ENCODE assay signal across 10 cellular contexts in the genomic region with DNA sequence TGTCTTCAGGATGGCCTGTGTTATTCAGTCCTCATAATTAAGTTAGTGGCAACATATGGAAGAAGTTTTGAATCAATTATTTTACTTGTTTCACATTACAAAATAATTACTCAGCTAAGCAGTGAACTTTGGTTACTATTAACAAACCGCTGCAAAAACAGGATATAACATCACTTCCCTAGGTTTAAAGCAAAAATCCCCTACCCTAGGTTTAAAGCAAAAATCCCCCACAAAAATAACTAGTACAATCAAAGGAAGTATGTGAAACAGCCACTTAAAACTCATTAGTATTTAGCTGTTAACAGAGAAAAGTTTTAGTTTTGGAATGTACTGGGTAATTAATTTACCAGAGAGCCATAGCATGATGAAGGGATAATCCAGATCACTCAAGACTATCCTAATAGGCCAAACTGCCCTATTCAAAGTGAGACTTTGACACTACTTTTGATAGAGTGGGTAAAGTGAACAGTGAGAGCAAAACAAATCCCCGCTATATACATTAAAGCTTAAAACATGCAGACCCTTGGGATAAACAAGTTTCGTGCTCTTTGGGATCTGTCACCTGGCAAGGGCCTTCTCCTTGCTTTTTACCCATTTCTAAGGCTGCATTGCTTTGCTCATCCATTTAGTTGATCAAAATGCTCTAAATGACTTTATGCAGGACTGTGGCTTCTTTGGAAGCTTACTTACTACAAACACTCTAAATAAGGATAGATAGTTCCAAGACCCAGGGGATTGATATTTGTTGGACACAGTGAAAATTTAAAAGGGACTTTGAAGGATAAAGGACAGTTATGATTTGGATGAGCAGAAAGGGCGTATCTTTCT. TPM values are rescaled to one million over a fixed set of nuclear protein-coding genes. Genes with fewer than 3 reads are reported as not detected.
DNase-seq lines count a peak whose midpoint lies in the region; ATAC-seq, FAIRE-seq and TF ChIP-seq lines count a peak whose summit lies in the region.
"Had no signal": no experiment of that assay in that cellular context is flagged by ENCODE, and none has a peak within 500 bp of the region (broad histone marks: within the 10 kb centered on the region; RNA-seq: fewer than 3 reads in every experiment).

No MANE protein-coding gene starts in this region.

- H3K4me1 Mint-ChIP-seq in CD8-positive, alpha-beta memory T cell = peaks cover 46 to 78% (median 72%) of the 10 kb centered on the region in 3 donors

- peak overlapping the region; percentile 90 to 99 (median 96) for H3K27ac Mint-ChIP-seq in CD8-positive, alpha-beta memory T cell

- no peak overlapping the region for H3K4me2 ChIP-seq in endothelial cell of umbilical vein (ENCODE audit: insufficient read depth, low read length)

- ATAC-seq in GM19452 (IDR thresholded peaks at IDR 0.05; ENCODE audit: unreplicated experiment) = peak; percentile 84
- peak; percentile 58 for ATAC-seq in HG03469 (IDR thresholded peaks at IDR 0.05; ENCODE audit: unreplicated experiment)

- H3K9me3 Mint-ChIP-seq in CD8-positive, alpha-beta memory T cell = no peaks in the 10 kb centered on the region

- H3K9ac ChIP-seq in endothelial cell of umbilical vein (replicated peaks; ENCODE audit: extremely low read depth, insufficient read depth, low read length) = no peak overlapping the region

- no peaks in the 10 kb centered on the region for H3K27me3 Mint-ChIP-seq in CD8-positive, alpha-beta memory T cell

- no peaks in the 10 kb centered on the region for H3K79me2 ChIP-seq in endothelial cell of umbilical vein (ENCODE audit: control insufficient read depth, insufficient read depth, low read length)

- peaks cover 0 to 1% (median under 1%) of the 10 kb centered on the region in 3 donors for H3K36me3 Mint-ChIP-seq in CD8-positive, alpha-beta memory T cell

- DNase-seq in CD8-positive, alpha-beta memory T cell = peak in 2 of 5 donors; percentile 70 to 75
- DNase-seq in endothelial cell of umbilical vein (ENCODE audit: low read depth, low spot score) (peak; percentile 37), mucosa of gallbladder (ENCODE audit: low spot score) (no peak), LoVo (ENCODE audit: low spot score) (no peak)
- no peak for DNase-seq in NK-92 treated with Interleukin-12 subunit alpha and Interleukin-12 subunit beta, amount 100 ng/mL, for 24 hours (lab: John Stamatoyannopoulos, UW)
- no peak for DNase-seq in stimulated activated CD4-positive, alpha-beta T cell treated with anti-CD3 and anti-CD28 coated beads, Interleukin-4, amount 100 ng/mL, for 4 hours
- DNase-seq: Right ventricle myocardium superior had no signal

- H3K9me3 ChIP-seq in CD8-positive, alpha-beta memory T cell (ENCODE audit: low read length) = no peaks in the 10 kb centered on the region
- H3K9me3 ChIP-seq in endothelial cell of umbilical vein (replicated peaks; ENCODE audit: control insufficient read depth, insufficient read depth, low read length) = no peaks in the 10 kb centered on the region

- H3K4me1 ChIP-seq in CD8-positive, alpha-beta memory T cell (ENCODE audit: insufficient read depth, low read length) = peaks cover 52% of the 10 kb centered on the region
- peaks cover 7% of the 10 kb centered on the region for H3K4me1 ChIP-seq in endothelial cell of umbilical vein (ENCODE audit: control insufficient read depth, extremely low read depth, insufficient read depth, low read length)

- H3K36me3 ChIP-seq in CD8-positive, alpha-beta memory T cell (ENCODE audit: insufficient read depth, low read length) = no peaks in the 10 kb centered on the region
- no peaks in the 10 kb centered on the region for H3K36me3 ChIP-seq in endothelial cell of umbilical vein (ENCODE audit: control insufficient read depth in 2 of 2, extremely low read depth in 1 of 2, insufficient read depth in 2 of 2, low read length in 2 of 2)

- no peaks in the 10 kb centered on the region for H3K27me3 ChIP-seq in CD8-positive, alpha-beta memory T cell (ENCODE audit: insufficient read depth, low read length, poor library complexity, severe bottlenecking)
- H3K27me3 ChIP-seq in endothelial cell of umbilical vein (ENCODE audit: control insufficient read depth in 2 of 2, insufficient read depth in 2 of 2, low read length in 2 of 2) = no peaks in the 10 kb centered on the region

- CTCF ChIA-PET in CD8-positive, alpha-beta memory T cell (lab: Charles Lee) = interaction anchor here (0.8 to 1.8 kb wide), 7 partner anchors 12 to 162 kb away, joined by 3 to 6 read pairs (median 3); partner anchors contain the start of gene GPR174
- CTCF ChIA-PET in endothelial cell of umbilical vein (lab: Charles Lee) = interaction anchor here (1.6 to 2.0 kb wide), 2 partner anchors 13 to 26 kb away, joined by 3 to 5 read pairs; no protein-coding TSS in a partner anchor

- H2AFZ ChIP-seq in endothelial cell of umbilical vein (ENCODE audit: low read depth, low read length) = no peak overlapping the region

- BruUV-seq in endothelial cell of umbilical vein (replicated peaks; lab: Mats Ljungman, UMichigan) = TSS peak; percentile 96

- peak overlapping the region; percentile 46 for H3K4me3 ChIP-seq in CD8-positive, alpha-beta memory T cell (ENCODE audit: low read length)
- no peak overlapping the region for H3K4me3 ChIP-seq in endothelial cell of umbilical vein (replicated peaks in 1 of 3; ENCODE audit: insufficient read depth in 1 of 3, low read depth in 1 of 3, low read length in 3 of 3)

- no peaks in the 10 kb centered on the region for H4K20me1 ChIP-seq in endothelial cell of umbilical vein (replicated peaks; ENCODE audit: control insufficient read depth, extremely low read depth, insufficient read depth, low read length)

- TF ChIP-seq CTCF in endothelial cell of umbilical vein (IDR thresholded peaks at IDR 0.05; ENCODE audit: extremely low read depth in 1 of 2, insufficient read depth in 1 of 2, low read depth in 1 of 2, low read length in 2 of 2) = no peak

- no peak for FAIRE-seq in endothelial cell of umbilical vein (lab: Jason Lieb, UNC)

- dilution Hi-C loops in endothelial cell of umbilical vein (cut with MboI; ENCODE audit: extremely low pct_ligation_motif_present, low sequenced_read_pairs) = no loop called here

- intact Hi-C loops in endothelial cell of umbilical vein (cut with micrococcal nuclease) = no loop called here

- H3K9me1 ChIP-seq in endothelial cell of umbilical vein (replicated peaks; ENCODE audit: control insufficient read depth, extremely low read depth, insufficient read depth, low read length) = no peaks in the 10 kb centered on the region

- H3K27ac ChIP-seq in CD8-positive, alpha-beta memory T cell (ENCODE audit: low read depth, low read length) = peak overlapping the region; percentile 74
- H3K27ac ChIP-seq in endothelial cell of umbilical vein (ENCODE audit: insufficient read depth, low read depth, low read length) = peak overlapping the region; percentile 73

- H3K4me3 Mint-ChIP-seq in CD8-positive, alpha-beta memory T cell = peak overlapping the region; percentile 41 to 73 (median 60)

- POLR2A ChIA-PET in CD8-positive, alpha-beta memory T cell (lab: Charles Lee) = interaction anchor here (0.6 to 2.8 kb wide), 5 partner anchors 9 to 53 kb away, joined by 3 to 11 read pairs (median 7); partner anchors contain the start of gene GPR174
- POLR2A ChIA-PET in endothelial cell of umbilical vein (lab: Charles Lee) = no interaction called here

- no peak for TF ChIP-seq POLR2A in endothelial cell of umbilical vein (IDR thresholded peaks at IDR 0.05; ENCODE audit: low read depth, low read length)

TF ChIP-seq in endothelial cell of umbilical vein, 7 proteins besides CTCF, POLR2A, EP300 and RAD21:
- no peak for TF ChIP-seq GATA2 (IDR thresholded peaks at IDR 0.05; ENCODE audit: insufficient read depth, insufficient read length, low read depth, low read length)
- TF ChIP-seq FOS (IDR thresholded peaks at IDR 0.05; ENCODE audit: borderline replicate concordance, insufficient read depth, low read length) = no peak
- no peak for TF ChIP-seq JUN (IDR thresholded peaks at IDR 0.05; ENCODE audit: borderline replicate concordance, insufficient read depth, insufficient read length, low read depth)
- TF ChIP-seq MYC (IDR thresholded peaks at IDR 0.05; ENCODE audit: low read depth, low read length) = no peak
- TF ChIP-seq POLR2AphosphoS5 (IDR thresholded peaks at IDR 0.05; ENCODE audit: insufficient read depth, low read depth, low read length) = no peak
- TF ChIP-seq, protein P1, sequence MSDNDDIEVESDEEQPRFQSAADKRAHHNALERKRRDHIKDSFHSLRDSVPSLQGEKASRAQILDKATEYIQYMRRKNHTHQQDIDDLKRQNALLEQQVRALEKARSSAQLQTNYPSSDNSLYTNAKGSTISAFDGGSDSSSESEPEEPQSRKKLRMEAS (IDR thresholded peaks at IDR 0.05; ENCODE audit: insufficient read depth, insufficient read length) = no peak
- TF ChIP-seq EZH2 (IDR thresholded peaks at IDR 0.05; ENCODE audit: borderline replicate concordance, low read depth, low read length, severe bottlenecking) = no peak

RNA-seq across cellular contexts. Expression of gene GPR174, which starts 36.4 kb away (rescaled TPM):
- total RNA-seq in CD8-positive, alpha-beta memory T cell = 10 to 100 TPM; 29.8 to 30.5 TPM
- polyA plus RNA-seq in CD8-positive, alpha-beta memory T cell = 11.6 TPM
- not detected in 2 replicates for total RNA-seq in endothelial cell of umbilical vein
- polyA plus RNA-seq in endothelial cell of umbilical vein = not detected in 2 replicates
- polyA plus RNA-seq in endothelial cell of umbilical vein (2011; cell fraction: cytosol; rRNA removed) = not detected in 2 replicates
- polyA plus RNA-seq in endothelial cell of umbilical vein (2011; cell fraction: nucleus; rRNA removed) = not detected in 2 replicates
- polyA plus RNA-seq in endothelial cell of umbilical vein (2012) = not detected in 2 replicates
- not detected in 2 replicates for polyA minus RNA-seq in endothelial cell of umbilical vein
- not detected for polyA minus RNA-seq in endothelial cell of umbilical vein (2011; cell fraction: cytosol; rRNA and poly(A)+ RNA removed)
- not detected in 2 replicates for polyA minus RNA-seq in endothelial cell of umbilical vein (2011; cell fraction: nucleus; rRNA and poly(A)+ RNA removed)
- total RNA-seq in mucosa of gallbladder = 2.0 TPM
- total RNA-seq: myocyte had no signal

Comparison
In these comparisons a context has a peak if more than half of its experiments do, and no peak if none do; other contexts are left out.
1. RNA of gene GPR174, which starts 36.4 kb away (total RNA-seq): 29.8 to 30.5 TPM in CD8-positive, alpha-beta memory T cell; 2.0 TPM in mucosa of gallbladder (single experiment) and not detected in endothelial cell of umbilical vein; every median in the first group is over 10 times any median in the second.